28 cellular contexts compared by ENCODE assay signal in genomic region chr17:33498069-33498468, GRCh38.
"Had no signal": no experiment of that assay in that cellular context is flagged by ENCODE, and none has a peak within 500 bp of the region (broad histone marks: within the 10 kb centered on the region; RNA-seq: fewer than 3 reads in every experiment).

No MANE protein-coding gene starts in this region.

- H3K4me1 Mint-ChIP-seq: activated naive CD4-positive, alpha-beta T cell treated with anti-CD3 and anti-CD28 coated beads, Interleukin-2, amount 50 U/mL, for 24 hours; natural killer cell; stimulated activated naive B cell treated with anti-CD40 and anti-IgM and Interleukin-4, amounts not matched to agents 10 μg/mL and 1 μg/mL and 100 μg/mL, for 72 hours; T-cell had no signal

- H3K4me3 ChIP-seq: dorsolateral prefrontal cortex, smooth muscle cell, thoracic aorta had no signal

- H3K9me3 Mint-ChIP-seq: activated naive CD4-positive, alpha-beta T cell treated with anti-CD3 and anti-CD28 coated beads, Interleukin-2, amount 50 U/mL, for 24 hours; effector memory CD8-positive, alpha-beta T cell; mesothelial cell of epicardium; natural killer cell; T-cell; T-helper 2 cell treated with Interferon-gamma antibody and Interleukin-4, amounts not matched to agents 5 μg/mL and 100 μg/mL, for 36 hours had no signal

- H3K27me3 ChIP-seq: brain microvascular endothelial cell, foreskin keratinocyte, neutrophil had no signal

- H2AFZ ChIP-seq: parathyroid adenoma had no signal

- H3K79me2 ChIP-seq: parathyroid adenoma had no signal

- H3K4me2 ChIP-seq: smooth muscle cell had no signal

- H3K27ac ChIP-seq: brain microvascular endothelial cell, dorsolateral prefrontal cortex, foreskin keratinocyte, neutrophil, parathyroid adenoma, thoracic aorta, VCaP had no signal

- H3K4me1 ChIP-seq: foreskin keratinocyte, parathyroid adenoma had no signal

- H3K4me3 Mint-ChIP-seq: activated CD8-positive, alpha-beta T cell treated with anti-CD3 and anti-CD28 coated beads, Interleukin-2, amount 10 ng/mL, durations not matched to agents 7 days and 5 days; activated naive CD4-positive, alpha-beta T cell treated with anti-CD3 and anti-CD28 coated beads, Interleukin-2, amount 50 U/mL, for 24 hours; effector memory CD8-positive, alpha-beta T cell; mesothelial cell of epicardium; natural killer cell; stimulated activated naive B cell treated with anti-CD40 and anti-IgM and Interleukin-4, amounts not matched to agents 10 μg/mL and 1 μg/mL and 100 μg/mL, for 72 hours; T-cell; T-helper 2 cell treated with Interferon-gamma antibody and Interleukin-4, amounts not matched to agents 5 μg/mL and 100 μg/mL, for 36 hours had no signal

- H3K36me3 ChIP-seq: brain microvascular endothelial cell, neutrophil, thoracic aorta had no signal

- H3K9me3 ChIP-seq: neutrophil, thoracic aorta had no signal

- DNase-seq: activated CD4-positive, alpha-beta T cell treated with anti-CD3 and anti-CD28 coated beads, Interleukin-2, amount 50 U/mL, for 1 hour; activated CD8-positive, alpha-beta T cell treated with anti-CD3 and anti-CD28 coated beads, Interleukin-2, amount 10 ng/mL, durations not matched to agents 7 days and 5 days; activated gamma-delta T cell treated with Interleukin-2 at 50 U/mL for 16 hours; activated T-cell treated with anti-CD3 and anti-CD28 coated beads, Interleukin-2, amount 50 U/mL, for 1 hour; aorta; brain microvascular endothelial cell; central memory CD4-positive, alpha-beta T cell; dorsolateral prefrontal cortex; effector memory CD8-positive, alpha-beta T cell; foreskin keratinocyte; hypothalamus; left cardiac atrium; natural killer cell; stimulated activated CD4-positive, alpha-beta T cell treated with anti-CD3 and anti-CD28 coated beads, Interleukin-2, amount 100 ng/mL, for 48 hours; stimulated activated CD8-positive, alpha-beta memory T cell treated with anti-CD3 and anti-CD28 coated beads, Interleukin-4, amount 100 ng/mL, for 48 hours; stimulated activated naive B cell treated with anti-CD40 and anti-IgM and Interleukin-4, amounts not matched to agents 10 μg/mL and 1 μg/mL and 100 μg/mL, for 72 hours; T-cell had no signal

- H3K9ac ChIP-seq: parathyroid adenoma had no signal

- H3K27ac Mint-ChIP-seq: activated CD8-positive, alpha-beta T cell treated with anti-CD3 and anti-CD28 coated beads, Interleukin-2, amount 10 ng/mL, durations not matched to agents 7 days and 5 days; activated naive CD4-positive, alpha-beta T cell treated with anti-CD3 and anti-CD28 coated beads, Interleukin-2, amount 50 U/mL, for 24 hours; effector memory CD8-positive, alpha-beta T cell; mesothelial cell of epicardium; natural killer cell; stimulated activated naive B cell treated with anti-CD40 and anti-IgM and Interleukin-4, amounts not matched to agents 10 μg/mL and 1 μg/mL and 100 μg/mL, for 72 hours; T-cell; T-helper 2 cell treated with Interferon-gamma antibody and Interleukin-4, amounts not matched to agents 5 μg/mL and 100 μg/mL, for 36 hours had no signal

- H3K36me3 Mint-ChIP-seq: activated naive CD4-positive, alpha-beta T cell treated with anti-CD3 and anti-CD28 coated beads, Interleukin-2, amount 50 U/mL, for 24 hours; mesothelial cell of epicardium; natural killer cell; stimulated activated naive B cell treated with anti-CD40 and anti-IgM and Interleukin-4, amounts not matched to agents 10 μg/mL and 1 μg/mL and 100 μg/mL, for 72 hours; T-cell had no signal

- H3K27me3 Mint-ChIP-seq: activated naive CD4-positive, alpha-beta T cell treated with anti-CD3 and anti-CD28 coated beads, Interleukin-2, amount 50 U/mL, for 24 hours; stimulated activated naive B cell treated with anti-CD40 and anti-IgM and Interleukin-4, amounts not matched to agents 10 μg/mL and 1 μg/mL and 100 μg/mL, for 72 hours; T-cell had no signal

- ATAC-seq: activated CD4-positive, CD25-positive, alpha-beta regulatory T cell treated with anti-CD3 and anti-CD28 coated beads, Interleukin-2, amount 50 U/mL, for 24 hours; activated CD8-positive, alpha-beta T cell treated with anti-CD3 and anti-CD28 coated beads, Interleukin-2, amount 10 ng/mL, durations not matched to agents 7 days and 5 days; effector memory CD8-positive, alpha-beta T cell; foreskin keratinocyte; left cardiac atrium; natural killer cell; sciatic nerve; stimulated activated naive B cell treated with anti-CD40 and anti-IgM and Interleukin-4, amounts not matched to agents 10 μg/mL and 1 μg/mL and 100 μg/mL, for 72 hours; T-cell had no signal

- FAIRE-seq: colon had no signal
